Comparison of ENCODE assay signal across 25 cellular contexts in genomic region chr1:109728870-109729269, GRCh38. TPM values are rescaled to one million over a fixed set of nuclear protein-coding genes. Genes with fewer than 3 reads are reported as not detected.
"Had no signal": no experiment of that assay in that cellular context is flagged by ENCODE, and none has a peak within 500 bp of the region (broad histone marks: within the 10 kb centered on the region; RNA-seq: fewer than 3 reads in every experiment).

No MANE protein-coding gene starts in this region.

- H3K4me1 Mint-ChIP-seq: activated CD4-positive, alpha-beta T cell treated with anti-CD3 and anti-CD28 coated beads for 36 hours; activated naive CD8-positive, alpha-beta T cell treated with anti-CD3 and anti-CD28 coated beads, Interleukin-2, amount 10 ng/mL, durations not matched to agents 7 days and 5 days had no signal

- H3K9me3 ChIP-seq: adrenal gland had no signal

- ATAC-seq: activated CD4-positive, alpha-beta T cell treated with anti-CD3 and anti-CD28 coated beads for 36 hours; activated CD8-positive, alpha-beta T cell treated with anti-CD3 and anti-CD28 coated beads for 36 hours; activated T-cell treated with anti-CD3 and anti-CD28 coated beads, Interleukin-2, amount 50 U/mL, for 72 hours had no signal

- H3K36me3 Mint-ChIP-seq: activated naive CD8-positive, alpha-beta T cell treated with anti-CD3 and anti-CD28 coated beads, Interleukin-2, amount 10 ng/mL, durations not matched to agents 7 days and 5 days had no signal

- H3K27ac ChIP-seq: adrenal gland, WERI-Rb-1 had no signal

- H3K4me3 Mint-ChIP-seq: activated CD4-positive, alpha-beta T cell treated with anti-CD3 and anti-CD28 coated beads for 36 hours; activated CD8-positive, alpha-beta T cell treated with anti-CD3 and anti-CD28 coated beads for 36 hours; activated naive CD8-positive, alpha-beta T cell treated with anti-CD3 and anti-CD28 coated beads, Interleukin-2, amount 10 ng/mL, durations not matched to agents 7 days and 5 days; activated T-cell treated with anti-CD3 and anti-CD28 coated beads, Interleukin-2, amount 50 U/mL, for 72 hours had no signal

- H3K4me3 ChIP-seq: adrenal gland had no signal

- H3K4me1 ChIP-seq: adrenal gland had no signal

- H3K27me3 Mint-ChIP-seq: activated CD4-positive, alpha-beta T cell treated with anti-CD3 and anti-CD28 coated beads for 36 hours; activated CD8-positive, alpha-beta T cell treated with anti-CD3 and anti-CD28 coated beads for 36 hours had no signal

- H3K9me3 Mint-ChIP-seq: activated CD8-positive, alpha-beta T cell treated with anti-CD3 and anti-CD28 coated beads for 36 hours; activated naive CD8-positive, alpha-beta T cell treated with anti-CD3 and anti-CD28 coated beads, Interleukin-2, amount 10 ng/mL, durations not matched to agents 7 days and 5 days; activated T-cell treated with anti-CD3 and anti-CD28 coated beads, Interleukin-2, amount 50 U/mL, for 72 hours; activated T-helper 2 cell treated with anti-CD3 and anti-CD28 coated beads, Interferon-gamma antibody, Interleukin-2, Interleukin-4, amounts not matched to agents 10 μg/mL and 5 μg/mL and 100 μg/mL, durations not matched to agents 14 hours and 24 hours and 36 hours had no signal

- H3K36me3 ChIP-seq: adrenal gland had no signal

- H3K27me3 ChIP-seq: adrenal gland had no signal

- H3K27ac Mint-ChIP-seq: activated CD4-positive, alpha-beta T cell treated with anti-CD3 and anti-CD28 coated beads for 36 hours; activated CD8-positive, alpha-beta T cell treated with anti-CD3 and anti-CD28 coated beads for 36 hours; activated naive CD8-positive, alpha-beta T cell treated with anti-CD3 and anti-CD28 coated beads, Interleukin-2, amount 10 ng/mL, durations not matched to agents 7 days and 5 days; activated T-cell treated with anti-CD3 and anti-CD28 coated beads, Interleukin-2, amount 50 U/mL, for 72 hours; activated T-helper 2 cell treated with anti-CD3 and anti-CD28 coated beads, Interferon-gamma antibody, Interleukin-2, Interleukin-4, amounts not matched to agents 10 μg/mL and 5 μg/mL and 100 μg/mL, durations not matched to agents 14 hours and 24 hours and 36 hours had no signal

- DNase-seq: activated CD4-positive, alpha-beta T cell treated with anti-CD3 and anti-CD28 coated beads for 36 hours; activated CD4-positive, alpha-beta T cell treated with anti-CD3 and anti-CD28 coated beads, Interleukin-2, amount 50 U/mL, for 1 hour; activated CD8-positive, alpha-beta memory T cell treated with anti-CD3 and anti-CD28 coated beads, Interleukin-2, amount 50 U/mL, for 4 hours; activated CD8-positive, alpha-beta T cell treated with anti-CD3 and anti-CD28 coated beads for 36 hours; activated naive CD4-positive, alpha-beta T cell treated with anti-CD3 and anti-CD28 coated beads, Interleukin-2, amount 50 U/mL, for 16 hours; activated naive CD8-positive, alpha-beta T cell treated with anti-CD3 and anti-CD28 coated beads, Interleukin-2, amount 10 ng/mL, durations not matched to agents 7 days and 5 days; activated T-cell treated with anti-CD3 and anti-CD28 coated beads, Interleukin-2, amount 50 U/mL, for 72 hours; adrenal gland; anterior cingulate cortex; Kasumi-1; KBM-7; NCI-H1048; NCI-H146; NCI-H1930; NCI-H345; NCI-H510A; NCI-H526 treated with DMSO at 0.1 percent for 48 hours; NCI-H82; SIG-M5; WERI-Rb-1 had no signal

RNA-seq across cellular contexts. Expression of gene GSTM3, which starts 12.0 kb away (rescaled TPM):
- total RNA-seq: OCI-LY7 had no signal

RNA-seq across cellular contexts. Expression of gene GSTM5, which starts 16.8 kb away (rescaled TPM):
- total RNA-seq: activated naive CD8-positive, alpha-beta T cell treated with anti-CD3 and anti-CD28 coated beads, Interleukin-2, amount 10 ng/mL, durations not matched to agents 7 days and 5 days; OCI-LY7 had no signal

RNA-seq across cellular contexts. Expression of gene EPS8L3, which starts 34.9 kb away (rescaled TPM):
- total RNA-seq: activated CD4-positive, alpha-beta T cell treated with anti-CD3 and anti-CD28 coated beads for 36 hours; activated CD8-positive, alpha-beta T cell treated with anti-CD3 and anti-CD28 coated beads for 36 hours; activated naive CD8-positive, alpha-beta T cell treated with anti-CD3 and anti-CD28 coated beads, Interleukin-2, amount 10 ng/mL, durations not matched to agents 7 days and 5 days; activated T-cell treated with anti-CD3 and anti-CD28 coated beads, Interleukin-2, amount 50 U/mL, for 72 hours; activated T-helper 2 cell treated with anti-CD3 and anti-CD28 coated beads, Interferon-gamma antibody, Interleukin-2, Interleukin-4, amounts not matched to agents 10 μg/mL and 5 μg/mL and 100 μg/mL, durations not matched to agents 14 hours and 24 hours and 36 hours; cardiac septum; OCI-LY7; RPMI7951; T-helper 2 cell treated with Interferon-gamma antibody and Interleukin-4, amounts not matched to agents 100 ng/mL and 5 ng/mL, for 36 hours had no signal

RNA-seq across cellular contexts. Expression of gene GSTM1, which starts 41.3 kb away (rescaled TPM):
- total RNA-seq: activated naive CD8-positive, alpha-beta T cell treated with anti-CD3 and anti-CD28 coated beads, Interleukin-2, amount 10 ng/mL, durations not matched to agents 7 days and 5 days; OCI-LY7 had no signal
